ENCODE assay signal across 1 cellular context in genomic region chrX:38940547-38940946, GRCh38.
TF ChIP-seq lines count a peak whose summit lies in the region.

No MANE protein-coding gene starts in this region.

TF ChIP-seq in IMR-90, 13 proteins besides CTCF, POLR2A, EP300 and RAD21:
- TF ChIP-seq ELK1 (IDR thresholded peaks at IDR 0.05; ENCODE audit: borderline replicate concordance, low read depth, low read length), result no peak
- TF ChIP-seq RFX5 (IDR thresholded peaks at IDR 0.05; ENCODE audit: low read depth, low read length), result no peak
- TF ChIP-seq FOS (IDR thresholded peaks at IDR 0.05; ENCODE audit: low read depth, low read length), result no peak
- no peak for TF ChIP-seq CHD1 (IDR thresholded peaks at IDR 0.05; ENCODE audit: low read depth, low read length)
- TF ChIP-seq SMC3 (IDR thresholded peaks at IDR 0.05; ENCODE audit: low read depth, low read length), result no peak
